In genomic region chr1:99010679-99011078, GRCh38 we compare ENCODE assay signal across 8 cellular contexts. TPM values are rescaled to one million over a fixed set of nuclear protein-coding genes. Genes with fewer than 3 reads are reported as not detected.
"Had no signal": no experiment of that assay in that cellular context is flagged by ENCODE, and none has a peak within 500 bp of the region (broad histone marks: within the 10 kb centered on the region; RNA-seq: fewer than 3 reads in every experiment).

No MANE protein-coding gene starts in this region.

- H3K4me3 ChIP-seq: GM23338, HAP-1 had no signal

- H2AFZ ChIP-seq: GM23338 had no signal

- H3K4me2 ChIP-seq: GM23338 had no signal

- H3K36me3 ChIP-seq: HAP-1 had no signal

- ATAC-seq: GM23338, HCT116 had no signal

- H3K27ac ChIP-seq: HL-60 had no signal

- H3K9me3 ChIP-seq: HAP-1 had no signal

- H3K4me1 ChIP-seq: HAP-1 had no signal

- DNase-seq: H7, HFFc6, KG1 had no signal

RNA-seq across cellular contexts. Expression of gene PLPPR5, which starts 6.0 kb away (rescaled TPM):
- polyA plus RNA-seq: IgD-negative memory B cell had no signal
